In genomic region chr5:139698461-139699146, GRCh38 we compare ENCODE assay signal across 8 cellular contexts. TPM values are rescaled to one million over a fixed set of nuclear protein-coding genes. Genes with fewer than 3 reads are reported as not detected.
A peak's percentile ranks its signal among the peaks of the same experiment; 100 is the strongest.
DNase-seq lines count a peak whose midpoint lies in the region; ATAC-seq and TF ChIP-seq lines count a peak whose summit lies in the region.

No MANE protein-coding gene starts in this region.

- no peaks in the 10 kb centered on the region for H3K36me3 ChIP-seq in cardiac muscle cell

- no peaks in the 10 kb centered on the region for H3K9me3 Mint-ChIP-seq in activated T-helper 17 cell treated with anti-CD3 and anti-CD28 coated beads, Interleukin-2, amount 50 U/mL, for 72 hours

- peak overlapping the region; percentile 91 for H3K27ac ChIP-seq in cardiac muscle cell

- TF ChIP-seq CTCF in cardiac muscle cell (IDR thresholded peaks at IDR 0.05; ENCODE audit: low read depth, low read length), result no peak

- no peaks in the 10 kb centered on the region for H3K36me3 Mint-ChIP-seq in activated T-helper 17 cell treated with anti-CD3 and anti-CD28 coated beads, Interleukin-2, amount 50 U/mL, for 72 hours (ENCODE audit: low read depth)

- H3K27me3 ChIP-seq in cardiac muscle cell, result no peaks in the 10 kb centered on the region

- peaks cover 5% of the 10 kb centered on the region for H3K4me1 Mint-ChIP-seq in activated T-helper 17 cell treated with anti-CD3 and anti-CD28 coated beads, Interleukin-2, amount 50 U/mL, for 72 hours

- DNase-seq in NCI-H510A (lab: John Stamatoyannopoulos, UW) (peak; percentile 24), NCI-H510A treated with DMSO at 0.1 percent for 48 hours (lab: John Stamatoyannopoulos, UW) (no peak), cardiac muscle cell (ENCODE audit: low read depth in 1 of 2, low spot score in 1 of 2) (peak; percentile 80 to 81), posterior cingulate gyrus (peak; percentile 65 to 97 (median 80))

- H3K4me3 ChIP-seq in cardiac muscle cell, result no peak overlapping the region

- peaks cover 32% of the 10 kb centered on the region for H3K4me1 ChIP-seq in cardiac muscle cell (ENCODE audit: low read depth)

- H3K4me3 Mint-ChIP-seq in activated T-helper 17 cell treated with anti-CD3 and anti-CD28 coated beads, Interleukin-2, amount 50 U/mL, for 72 hours, result peak overlapping the region; percentile 71

- H3K9me3 ChIP-seq in cardiac muscle cell (ENCODE audit: low read depth), result no peaks in the 10 kb centered on the region

- intact Hi-C loops in posterior cingulate gyrus (cut with DNase I), result loop anchor here (5.0 kb wide), 1 partner anchor 69 kb away; no protein-coding TSS in a partner anchor

- peaks cover 21% of the 10 kb centered on the region for H3K27me3 Mint-ChIP-seq in activated T-helper 17 cell treated with anti-CD3 and anti-CD28 coated beads, Interleukin-2, amount 50 U/mL, for 72 hours

- no peak for ATAC-seq in activated T-helper 17 cell treated with anti-CD3 and anti-CD28 coated beads, Interleukin-2, amount 50 U/mL, for 72 hours (replicated peaks)
- ATAC-seq in HG02571 (IDR thresholded peaks at IDR 0.05; ENCODE audit: unreplicated experiment), result no peak
- ATAC-seq in HG03469 (IDR thresholded peaks at IDR 0.05; ENCODE audit: unreplicated experiment), result no peak
- ATAC-seq in GM21786 (IDR thresholded peaks at IDR 0.05; ENCODE audit: unreplicated experiment), result no peak

- H3K27ac Mint-ChIP-seq in activated T-helper 17 cell treated with anti-CD3 and anti-CD28 coated beads, Interleukin-2, amount 50 U/mL, for 72 hours, result no peak overlapping the region

RNA-seq across cellular contexts. Expression of gene CXXC5, which starts 50.5 kb away (rescaled TPM):
- 1 to 10 TPM in 1 of 2 donors, under 1 TPM in 1; 0.89 to 2.7 TPM for total RNA-seq in activated T-helper 17 cell treated with anti-CD3 and anti-CD28 coated beads, Interleukin-2, amount 50 U/mL, for 72 hours
- total RNA-seq in cardiac muscle cell, result 91.9 and 122 TPM in 2 replicates
- polyA plus RNA-seq in cardiac muscle cell, result 70.4 and 79.4 TPM in 2 replicates

Comparison
In these comparisons a context has a peak if more than half of its experiments do, and no peak if none do; other contexts are left out.
1. RNA of gene CXXC5, which starts 50.5 kb away (total RNA-seq): 91.9 to 122 TPM in cardiac muscle cell; 0.89 to 2.7 TPM in activated T-helper 17 cell treated with anti-CD3 and anti-CD28 coated beads, Interleukin-2, amount 50 U/mL, for 72 hours; every median in the first group is over 10 times any median in the second.